Comparison of ENCODE assay signal across 2 cellular contexts in the genomic region with DNA sequence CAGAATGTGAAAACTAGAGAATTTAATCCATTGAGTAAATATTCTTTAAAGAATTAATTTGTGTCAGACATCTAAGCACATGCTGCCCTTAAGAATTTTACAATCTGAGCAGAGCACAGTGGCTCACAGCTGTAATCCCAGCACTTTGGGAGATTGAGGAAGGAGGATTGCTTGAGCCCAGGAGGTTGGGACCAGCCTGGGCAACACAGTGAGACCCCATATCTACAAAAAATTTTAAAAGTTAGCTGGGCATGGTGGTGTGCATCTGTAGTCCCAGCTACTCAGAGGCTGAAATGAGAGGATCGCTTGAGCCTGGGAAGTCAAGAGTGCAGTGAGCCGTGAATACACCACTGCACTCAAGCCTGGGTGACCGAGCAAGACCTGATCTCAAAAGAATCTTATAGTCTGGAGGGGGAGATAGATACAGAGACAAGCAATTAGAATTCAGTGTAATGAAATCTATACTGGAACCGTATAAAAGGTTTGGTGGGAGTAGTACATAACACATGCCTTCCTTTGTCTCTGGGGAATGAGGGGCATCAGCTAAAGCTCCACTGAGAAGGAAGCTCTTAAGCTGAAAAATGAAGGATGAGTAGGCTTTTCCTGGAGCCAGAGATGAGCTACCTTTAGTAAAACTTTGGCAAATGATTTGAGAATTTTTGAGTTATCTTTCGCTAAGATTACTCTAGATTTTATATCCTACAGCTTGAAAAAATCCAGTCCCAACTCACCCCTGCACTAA.
TF ChIP-seq lines count a peak whose summit lies in the region.

No MANE protein-coding gene starts in this region.

TF ChIP-seq in SK-N-SH treated with all-trans-retinoic acid at 6 μM for 48 hours, 23 proteins besides CTCF, POLR2A, EP300 and RAD21:
- TF ChIP-seq, protein P1, sequence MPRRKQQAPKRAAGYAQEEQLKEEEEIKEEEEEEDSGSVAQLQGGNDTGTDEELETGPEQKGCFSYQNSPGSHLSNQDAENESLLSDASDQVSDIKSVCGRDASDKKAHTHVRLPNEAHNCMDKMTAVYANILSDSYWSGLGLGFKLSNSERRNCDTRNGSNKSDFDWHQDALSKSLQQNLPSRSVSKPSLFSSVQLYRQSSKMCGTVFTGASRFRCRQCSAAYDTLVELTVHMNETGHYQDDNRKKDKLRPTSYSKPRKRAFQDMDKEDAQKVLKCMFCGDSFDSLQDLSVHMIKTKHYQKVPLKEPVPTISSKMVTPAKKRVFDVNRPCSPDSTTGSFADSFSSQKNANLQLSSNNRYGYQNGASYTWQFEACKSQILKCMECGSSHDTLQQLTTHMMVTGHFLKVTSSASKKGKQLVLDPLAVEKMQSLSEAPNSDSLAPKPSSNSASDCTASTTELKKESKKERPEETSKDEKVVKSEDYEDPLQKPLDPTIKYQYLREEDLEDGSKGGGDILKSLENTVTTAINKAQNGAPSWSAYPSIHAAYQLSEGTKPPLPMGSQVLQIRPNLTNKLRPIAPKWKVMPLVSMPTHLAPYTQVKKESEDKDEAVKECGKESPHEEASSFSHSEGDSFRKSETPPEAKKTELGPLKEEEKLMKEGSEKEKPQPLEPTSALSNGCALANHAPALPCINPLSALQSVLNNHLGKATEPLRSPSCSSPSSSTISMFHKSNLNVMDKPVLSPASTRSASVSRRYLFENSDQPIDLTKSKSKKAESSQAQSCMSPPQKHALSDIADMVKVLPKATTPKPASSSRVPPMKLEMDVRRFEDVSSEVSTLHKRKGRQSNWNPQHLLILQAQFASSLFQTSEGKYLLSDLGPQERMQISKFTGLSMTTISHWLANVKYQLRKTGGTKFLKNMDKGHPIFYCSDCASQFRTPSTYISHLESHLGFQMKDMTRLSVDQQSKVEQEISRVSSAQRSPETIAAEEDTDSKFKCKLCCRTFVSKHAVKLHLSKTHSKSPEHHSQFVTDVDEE (CRISPR knock-in tag; IDR thresholded peaks at IDR 0.05) = no peak
- TF ChIP-seq, protein P2, sequence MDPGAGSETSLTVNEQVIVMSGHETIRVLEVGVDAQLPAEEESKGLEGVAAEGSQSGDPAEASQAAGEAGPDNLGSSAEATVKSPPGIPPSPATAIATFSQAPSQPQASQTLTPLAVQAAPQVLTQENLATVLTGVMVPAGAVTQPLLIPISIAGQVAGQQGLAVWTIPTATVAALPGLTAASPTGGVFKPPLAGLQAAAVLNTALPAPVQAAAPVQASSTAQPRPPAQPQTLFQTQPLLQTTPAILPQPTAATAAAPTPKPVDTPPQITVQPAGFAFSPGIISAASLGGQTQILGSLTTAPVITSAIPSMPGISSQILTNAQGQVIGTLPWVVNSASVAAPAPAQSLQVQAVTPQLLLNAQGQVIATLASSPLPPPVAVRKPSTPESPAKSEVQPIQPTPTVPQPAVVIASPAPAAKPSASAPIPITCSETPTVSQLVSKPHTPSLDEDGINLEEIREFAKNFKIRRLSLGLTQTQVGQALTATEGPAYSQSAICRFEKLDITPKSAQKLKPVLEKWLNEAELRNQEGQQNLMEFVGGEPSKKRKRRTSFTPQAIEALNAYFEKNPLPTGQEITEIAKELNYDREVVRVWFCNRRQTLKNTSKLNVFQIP (CRISPR knock-in tag; IDR thresholded peaks at IDR 0.05; ENCODE audit: borderline replicate concordance, low read depth) = no peak
- TF ChIP-seq ZFP3 (CRISPR knock-in tag; IDR thresholded peaks at IDR 0.05) (no peak), PPARA (CRISPR knock-in tag; IDR thresholded peaks at IDR 0.05; ENCODE audit: borderline replicate concordance) (no peak), BACH2 (CRISPR knock-in tag; IDR thresholded peaks at IDR 0.05; ENCODE audit: borderline replicate concordance) (no peak), ZNF8 (CRISPR knock-in tag; IDR thresholded peaks at IDR 0.05) (no peak), CSDC2 (CRISPR knock-in tag; IDR thresholded peaks at IDR 0.05) (no peak), TOX (CRISPR knock-in tag; IDR thresholded peaks at IDR 0.05; ENCODE audit: borderline replicate concordance) (no peak), ZC3H10 (CRISPR knock-in tag; IDR thresholded peaks at IDR 0.05) (no peak), ZNF70 (CRISPR knock-in tag; IDR thresholded peaks at IDR 0.05) (no peak), OSR1 (CRISPR knock-in tag; IDR thresholded peaks at IDR 0.05) (no peak)
- TF ChIP-seq, protein P3, sequence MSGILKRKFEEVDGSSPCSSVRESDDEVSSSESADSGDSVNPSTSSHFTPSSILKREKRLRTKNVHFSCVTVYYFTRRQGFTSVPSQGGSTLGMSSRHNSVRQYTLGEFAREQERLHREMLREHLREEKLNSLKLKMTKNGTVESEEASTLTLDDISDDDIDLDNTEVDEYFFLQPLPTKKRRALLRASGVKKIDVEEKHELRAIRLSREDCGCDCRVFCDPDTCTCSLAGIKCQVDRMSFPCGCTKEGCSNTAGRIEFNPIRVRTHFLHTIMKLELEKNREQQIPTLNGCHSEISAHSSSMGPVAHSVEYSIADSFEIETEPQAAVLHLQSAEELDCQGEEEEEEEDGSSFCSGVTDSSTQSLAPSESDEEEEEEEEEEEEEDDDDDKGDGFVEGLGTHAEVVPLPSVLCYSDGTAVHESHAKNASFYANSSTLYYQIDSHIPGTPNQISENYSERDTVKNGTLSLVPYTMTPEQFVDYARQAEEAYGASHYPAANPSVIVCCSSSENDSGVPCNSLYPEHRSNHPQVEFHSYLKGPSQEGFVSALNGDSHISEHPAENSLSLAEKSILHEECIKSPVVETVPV (CRISPR knock-in tag; IDR thresholded peaks at IDR 0.05) = no peak
- TF ChIP-seq, protein P4, sequence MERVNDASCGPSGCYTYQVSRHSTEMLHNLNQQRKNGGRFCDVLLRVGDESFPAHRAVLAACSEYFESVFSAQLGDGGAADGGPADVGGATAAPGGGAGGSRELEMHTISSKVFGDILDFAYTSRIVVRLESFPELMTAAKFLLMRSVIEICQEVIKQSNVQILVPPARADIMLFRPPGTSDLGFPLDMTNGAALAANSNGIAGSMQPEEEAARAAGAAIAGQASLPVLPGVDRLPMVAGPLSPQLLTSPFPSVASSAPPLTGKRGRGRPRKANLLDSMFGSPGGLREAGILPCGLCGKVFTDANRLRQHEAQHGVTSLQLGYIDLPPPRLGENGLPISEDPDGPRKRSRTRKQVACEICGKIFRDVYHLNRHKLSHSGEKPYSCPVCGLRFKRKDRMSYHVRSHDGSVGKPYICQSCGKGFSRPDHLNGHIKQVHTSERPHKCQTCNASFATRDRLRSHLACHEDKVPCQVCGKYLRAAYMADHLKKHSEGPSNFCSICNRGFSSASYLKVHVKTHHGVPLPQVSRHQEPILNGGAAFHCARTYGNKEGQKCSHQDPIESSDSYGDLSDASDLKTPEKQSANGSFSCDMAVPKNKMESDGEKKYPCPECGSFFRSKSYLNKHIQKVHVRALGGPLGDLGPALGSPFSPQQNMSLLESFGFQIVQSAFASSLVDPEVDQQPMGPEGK (CRISPR knock-in tag; IDR thresholded peaks at IDR 0.05; ENCODE audit: borderline replicate concordance) = no peak

TF ChIP-seq in SK-N-SH, 30 proteins besides CTCF, POLR2A, EP300 and RAD21 (continued from another document):
- TF ChIP-seq, protein P5, sequence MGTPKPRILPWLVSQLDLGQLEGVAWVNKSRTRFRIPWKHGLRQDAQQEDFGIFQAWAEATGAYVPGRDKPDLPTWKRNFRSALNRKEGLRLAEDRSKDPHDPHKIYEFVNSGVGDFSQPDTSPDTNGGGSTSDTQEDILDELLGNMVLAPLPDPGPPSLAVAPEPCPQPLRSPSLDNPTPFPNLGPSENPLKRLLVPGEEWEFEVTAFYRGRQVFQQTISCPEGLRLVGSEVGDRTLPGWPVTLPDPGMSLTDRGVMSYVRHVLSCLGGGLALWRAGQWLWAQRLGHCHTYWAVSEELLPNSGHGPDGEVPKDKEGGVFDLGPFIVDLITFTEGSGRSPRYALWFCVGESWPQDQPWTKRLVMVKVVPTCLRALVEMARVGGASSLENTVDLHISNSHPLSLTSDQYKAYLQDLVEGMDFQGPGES (IDR thresholded peaks at IDR 0.05; ENCODE audit: low read depth, low read length) = no peak
- TF ChIP-seq YY1 (IDR thresholded peaks at IDR 0.05; ENCODE audit: low read depth) (no peak), RFX5 (IDR thresholded peaks at IDR 0.05; ENCODE audit: low read length) (no peak), NRF1 (IDR thresholded peaks at IDR 0.05; ENCODE audit: low read depth, low read length) (no peak)
